8 cellular contexts compared by ENCODE assay signal in genomic region chr3:100708989-100709839, GRCh38.
DNase-seq lines count a peak whose midpoint lies in the region; ATAC-seq and FAIRE-seq lines count a peak whose summit lies in the region.

TFG (plus strand) TSS chr3:100709494; CDS start chr3:100713686, 4,192 bp downstream.

- H3K9me3 Mint-ChIP-seq in effector memory CD8-positive, alpha-beta T cell, result peaks cover 5 to 8% of the 10 kb centered on the region in 2 donors

- peaks cover 30% of the 10 kb centered on the region for H3K36me3 Mint-ChIP-seq in effector memory CD8-positive, alpha-beta T cell (ENCODE audit: insufficient read depth)

- H3K4me1 Mint-ChIP-seq in effector memory CD8-positive, alpha-beta T cell (ENCODE audit: low read depth in 2 of 2), result peaks cover 24 to 53% of the 10 kb centered on the region in 2 donors

- ATAC-seq in GM21367 (IDR thresholded peaks at IDR 0.05; ENCODE audit: unreplicated experiment), result peak; percentile 93
- ATAC-seq in effector memory CD8-positive, alpha-beta T cell (replicated peaks), result peak; percentile 91

- peaks cover 17 to 22% of the 10 kb centered on the region in 2 donors for H3K27me3 Mint-ChIP-seq in effector memory CD8-positive, alpha-beta T cell

- H3K4me3 Mint-ChIP-seq in effector memory CD8-positive, alpha-beta T cell, result peak within 1 kb of the TSS; percentile 88 to 89

- FAIRE-seq in HTR-8/SVneo (lab: Jason Lieb, UNC), result peak; percentile 97

- peak within 1 kb of the TSS; percentile 98 to 99 for H3K27ac Mint-ChIP-seq in effector memory CD8-positive, alpha-beta T cell

- DNase-seq in COLO829 (ENCODE audit: low spot score) (peak; percentile 100), HTR-8/SVneo (ENCODE audit: insufficient read length, low spot score) (peak; percentile 99), NOMO-1 treated with dmso at 0.1 percent for 144 hours (lab: John Stamatoyannopoulos, UW; ENCODE audit: unreplicated experiment) (peak; percentile 94), medulla oblongata (ENCODE audit: extremely low spot score) (peak; percentile 99)
- peak; percentile 93 to 94 (median 93) for DNase-seq in activated CD8-positive, alpha-beta memory T cell treated with anti-CD3 and anti-CD28 coated beads for 48 hours (ENCODE audit: low read depth in 2 of 3, low spot score in 2 of 3)
- peak; percentile 96 to 97 (median 97) for DNase-seq in effector memory CD8-positive, alpha-beta T cell
- DNase-seq in stimulated activated CD8-positive, alpha-beta memory T cell treated with anti-CD3 and anti-CD28 coated beads, Interleukin-12 subunit alpha, Interleukin-12 subunit beta, amount 100 ng/mL, for 1 hour (ENCODE audit: low read depth), result peak; percentile 97

Comparison
In these comparisons a context has a peak if more than half of its experiments do, and no peak if none do; other contexts are left out.
1. Peak in every context shown above with its lines: DNase-seq and ATAC-seq.